Comparison of ENCODE assay signal across 24 cellular contexts in genomic region chr1:179872558-179872957, GRCh38. TPM values are rescaled to one million over a fixed set of nuclear protein-coding genes. Genes with fewer than 3 reads are reported as not detected.
DNase-seq lines count a peak whose midpoint lies in the region; ATAC-seq, FAIRE-seq and TF ChIP-seq lines count a peak whose summit lies in the region.
"Had no signal": no experiment of that assay in that cellular context is flagged by ENCODE, and none has a peak within 500 bp of the region (broad histone marks: within the 10 kb centered on the region; RNA-seq: fewer than 3 reads in every experiment).

No MANE protein-coding gene starts in this region.

- H3K9me1 ChIP-seq in K562 (ENCODE audit: control insufficient read depth, insufficient read depth, low read length), result no peaks in the 10 kb centered on the region

- H3K4me1 ChIP-seq in K562 (replicated peaks in 1 of 2; ENCODE audit: control insufficient read depth in 2 of 2, insufficient read depth in 2 of 2, low read length in 2 of 2) (peaks cover 6 to 8% of the 10 kb centered on the region in 2 experiments; a peak in 3 of 5 replicates), neutrophil (ENCODE audit: control insufficient read depth in 1 of 2, insufficient read depth in 1 of 2, low read depth in 1 of 2, low read length in 1 of 2) (peaks cover 23 to 32% of the 10 kb centered on the region in 2 experiments), aorta (ENCODE audit: control insufficient read depth in 1 of 2, insufficient read depth in 2 of 2, low read length in 2 of 2) (no peaks in the 10 kb centered on the region), PC-3 (ENCODE audit: insufficient read depth, low read length) (peaks cover 16% of the 10 kb centered on the region)

- H3K4me2 ChIP-seq in K562 (ENCODE audit: insufficient read depth, low read length) (no peak overlapping the region), PC-3 (ENCODE audit: low read length) (no peak overlapping the region)
- H3K4me2 ChIP-seq: SK-N-SH had no signal

- 89% methylated on average over 5 of the region's 5 CpGs for WGBS in K562 (ENCODE audit: insufficient coverage, low coverage, missing lambda C conversion rate)
- 6 to 30% methylated on average over 5 of the region's 5 CpGs for WGBS in aorta, 2 donors

- CTCF ChIA-PET in K562 (lab: Yijun Ruan, JAX; ENCODE audit: low intra/inter-chr PET ratio) (no interaction called here), PC-3 (lab: Charles Lee) (no interaction called here)

- POLR2A ChIA-PET in K562 (lab: Yijun Ruan, JAX), result no interaction called here
- POLR2A ChIA-PET in PC-3 (lab: Charles Lee; ENCODE audit: unreplicated experiment), result no interaction called here

- TF ChIP-seq RAD21 in K562 (CRISPR knock-in tag; conservative IDR thresholded peaks at IDR 0.05 in 1 of 2, IDR thresholded peaks at IDR 0.05 in 1 of 2), result no peak

- H4K20me1 ChIP-seq in K562 (replicated peaks; ENCODE audit: control insufficient read depth, insufficient read depth, low read length) (no peaks in the 10 kb centered on the region), PC-3 (ENCODE audit: low read length) (peaks cover 20% of the 10 kb centered on the region)

- in situ Hi-C loops in K562 (cut with MboI), result loop anchor here (5.0 kb wide), 1 partner anchor 300 kb away; no protein-coding TSS in a partner anchor

- H3K9me3 ChIP-seq in K562 (replicated peaks; ENCODE audit: control insufficient read depth, insufficient read depth, low read depth, low read length), result no peaks in the 10 kb centered on the region
- H3K9me3 ChIP-seq in neutrophil, result no peaks in the 10 kb centered on the region
- H3K9me3 ChIP-seq in aorta (ENCODE audit: control insufficient read depth, low read length), result no peaks in the 10 kb centered on the region
- H3K9me3 ChIP-seq in PC-3 (ENCODE audit: low read length), result no peaks in the 10 kb centered on the region
- H3K9me3 ChIP-seq: SK-N-SH had no signal

- H3K9me2 ChIP-seq in PC-3 (replicated peaks; ENCODE audit: low read length), result no peaks in the 10 kb centered on the region
- H3K9me2 ChIP-seq: SK-N-SH had no signal

- H2AFZ ChIP-seq in K562 (ENCODE audit: low read depth, low read length), result no peak overlapping the region
- H2AFZ ChIP-seq in PC-3 (ENCODE audit: low read length), result no peak overlapping the region

- intact Hi-C loops in K562 (cut with micrococcal nuclease) (no loop called here), aorta (cut with DNase I) (no loop called here), PC-3 (cut with micrococcal nuclease) (no loop called here)

- H3F3A ChIP-seq in PC-3 (ENCODE audit: low read length, unreplicated experiment), result no peaks in the 10 kb centered on the region

- H3K9ac ChIP-seq in K562 (ENCODE audit: insufficient read depth in 1 of 2, low read depth in 2 of 2, low read length in 2 of 2) (no peak overlapping the region), PC-3 (ENCODE audit: low read length) (no peak overlapping the region)
- H3K9ac ChIP-seq: SK-N-SH had no signal

- BruUV-seq in K562 (replicated peaks; lab: Mats Ljungman, UMichigan) (no TSS peak), PC-3 (replicated peaks; lab: Mats Ljungman, UMichigan) (no TSS peak)

- H3K27me3 ChIP-seq in K562 (ENCODE audit: control insufficient read depth in 2 of 2, insufficient read depth in 2 of 2, low read length in 2 of 2), result no peaks in the 10 kb centered on the region
- H3K27me3 ChIP-seq in neutrophil, result no peaks in the 10 kb centered on the region
- no peaks in the 10 kb centered on the region for H3K27me3 ChIP-seq in aorta (ENCODE audit: control insufficient read depth in 1 of 2, insufficient read depth in 2 of 2, low read length in 1 of 2)
- H3K27me3 ChIP-seq in PC-3 (ENCODE audit: low read length), result no peaks in the 10 kb centered on the region

- H3K27ac ChIP-seq in K562 (ENCODE audit: extremely low read depth, low read depth, low read length) (no peak overlapping the region), neutrophil (peak overlapping the region; percentile 10), aorta (ENCODE audit: low read depth in 1 of 2, low read length in 2 of 2) (peak overlapping the region in 1 of 2 donors; percentile 43), PC-3 (ENCODE audit: low read length) (no peak overlapping the region)
- H3K27ac ChIP-seq: skin epidermis had no signal

- FAIRE-seq in K562 (lab: Jason Lieb, UNC), result no peak
- FAIRE-seq in GM19239 (lab: Jason Lieb, UNC), result no peak

- H3K79me2 ChIP-seq in K562 (ENCODE audit: control insufficient read depth, insufficient read depth, low read length) (peaks cover 92% of the 10 kb centered on the region), PC-3 (ENCODE audit: low read length) (peaks cover 79% of the 10 kb centered on the region)

- DNase-seq in NAMALWA (ENCODE audit: low spot score) (peak; percentile 37), K562 (ENCODE audit: extremely low read depth in 1 of 4, low spot score in 3 of 4) (no peak), aorta (no peak), PC-3 (no peak), GM19239 (ENCODE audit: insufficient read length, low spot score) (no peak)
- DNase-seq: activated CD4-positive, CD25-positive, alpha-beta regulatory T cell treated with anti-CD3 and anti-CD28 coated beads, Interleukin-2, amount 50 U/mL, for 72 hours; activated CD8-positive, alpha-beta T cell treated with anti-CD3 and anti-CD28 coated beads, Interleukin-2, amount 10 ng/mL, durations not matched to agents 7 days and 5 days; activated T-cell treated with anti-CD3 and anti-CD28 coated beads, Interleukin-2, amount 50 U/mL, for 1 hour; amygdala; central memory CD4-positive, alpha-beta T cell; head of caudate nucleus; HFFc6; Kasumi-1; left colon; NCI-H1417; NCI-H2107; NCI-H510A treated with DMSO at 0.1 percent for 48 hours; SK-N-SH; stimulated activated CD4-positive, alpha-beta T cell treated with anti-CD3 and anti-CD28 coated beads, Interleukin-1b, Interleukin-23, amount 100 ng/mL, for 48 hours; T1000 had no signal

- no peak for TF ChIP-seq POLR2A in K562 (conservative IDR thresholded peaks at IDR 0.05)

- H3K36me3 ChIP-seq in K562 (ENCODE audit: control insufficient read depth, insufficient read depth, low read length), result peaks cover 80% of the 10 kb centered on the region
- H3K36me3 ChIP-seq in neutrophil, result peaks cover 19% of the 10 kb centered on the region
- peaks cover 0 to 3% of the 10 kb centered on the region in 2 donors for H3K36me3 ChIP-seq in aorta (ENCODE audit: control insufficient read depth in 1 of 2, insufficient read depth in 2 of 2, low read length in 1 of 2)
- H3K36me3 ChIP-seq in PC-3 (ENCODE audit: low read depth, low read length), result peaks cover 20% of the 10 kb centered on the region; the same call in 1 of the 2 replicates

- TF ChIP-seq EP300 in K562 (IDR thresholded peaks at IDR 0.05; ENCODE audit: low read length), result no peak

- ATAC-seq in GM18868 (IDR thresholded peaks at IDR 0.05; ENCODE audit: unreplicated experiment) (peak; percentile 47), K562 (no peak), aorta (ENCODE audit: low FRiP score) (no peak), PC-3 (no peak)
- ATAC-seq: activated CD8-positive, alpha-beta T cell treated with anti-CD3 and anti-CD28 coated beads, Interleukin-2, amount 10 ng/mL, durations not matched to agents 7 days and 5 days; left colon; stimulated activated effector memory CD8-positive, alpha-beta T cell treated with anti-CD3 and anti-CD28 coated beads, Interleukin-12 subunit alpha, Interleukin-12 subunit beta, amount 100 ng/mL, for 72 hours had no signal

- H3K4me3 ChIP-seq in K562 (no peak overlapping the region), neutrophil (ENCODE audit: low read depth in 1 of 2, low read length in 1 of 2) (no peak overlapping the region), aorta (ENCODE audit: low read length in 2 of 2) (no peak overlapping the region), PC-3 (ENCODE audit: low read length) (no peak overlapping the region)
- H3K4me3 ChIP-seq: skin epidermis had no signal

- TF ChIP-seq CTCF in K562 (IDR thresholded peaks at IDR 0.05 in 2 of 3, conservative IDR thresholded peaks at IDR 0.05 in 1 of 3; ENCODE audit: insufficient read depth in 2 of 3, low read depth in 1 of 3, low read length in 3 of 3) (no peak), neutrophil (IDR thresholded peaks at IDR 0.05) (no peak), PC-3 (conservative IDR thresholded peaks at IDR 0.05; ENCODE audit: low read depth, low read length) (no peak)

RNA-seq across cellular contexts. Expression of gene TOR1AIP2, which starts 5.0 kb away (rescaled TPM):
- total RNA-seq in K562 (2011; cell fraction: chromatin; rRNA removed; ENCODE audit: low replicate concordance), result 74.7 and 186 TPM in 2 replicates
- total RNA-seq in K562 (2011; cell fraction: nucleolus; rRNA removed), result 41.0 and 51.3 TPM in 2 replicates
- total RNA-seq in K562 (2011; cell fraction: nucleoplasm; rRNA removed), result 111 and 217 TPM in 2 replicates
- total RNA-seq in K562 (2014; rRNA removed) (38.3 and 63.2 TPM in 2 replicates), K562 (2014; rRNA removed; fragmentation: Illumina TruSeq; extraction: Trizol) (122 and 133 TPM in 2 replicates), K562 (2015; rRNA removed; fragmentation: Illumina TruSeq; extraction: Trizol) (91.2 and 103 TPM in 2 replicates), K562 (2021) (105 and 107 TPM in 2 replicates), aorta (10 to 100 TPM; 62.7 to 64.7 TPM), PC-3 (2014; rRNA removed) (28.9 and 29.6 TPM in 2 replicates)
- polyA plus RNA-seq in K562 (2011; rRNA removed) (49.0 and 72.5 TPM in 2 replicates), K562 (2014; fragmentation: Illumina TruSeq; extraction: Trizol) (39.6 and 41.1 TPM in 2 replicates), K562 (2014; fragmentation: Nextera tagmentation; extraction: Ambion mirVana) (10 to 100 TPM; 16.7 to 31.7 TPM), K562 (2014; rRNA removed) (41.4 and 41.9 TPM in 2 replicates), aorta (1 to 10 TPM; 9.4 to 9.5 TPM)
- 20.5 and 30.3 TPM in 2 replicates for polyA plus RNA-seq in K562 (2011; cell fraction: cytosol; rRNA removed)
- 18.9 and 22.1 TPM in 2 replicates for polyA plus RNA-seq in K562 (2011; cell fraction: nucleus; rRNA removed)
- 14.7 and 20.4 TPM in 2 replicates for polyA plus RNA-seq in K562 (2012)
- polyA minus RNA-seq in K562 (2011; rRNA and poly(A)+ RNA removed), result 144 and 191 TPM in 2 replicates
- polyA minus RNA-seq in K562 (2011; cell fraction: cytosol; rRNA and poly(A)+ RNA removed), result 55.8 and 79.8 TPM in 2 replicates
- 33.9 and 55.4 TPM in 2 replicates for polyA minus RNA-seq in K562 (2011; cell fraction: nucleus; rRNA and poly(A)+ RNA removed)

RNA-seq across cellular contexts. Expression of gene TOR1AIP1, which starts 9.5 kb away (rescaled TPM):
- 34.1 and 36.6 TPM in 2 replicates for total RNA-seq in K562 (2011; cell fraction: chromatin; rRNA removed; ENCODE audit: low replicate concordance)
- 20.5 and 27.2 TPM in 2 replicates for total RNA-seq in K562 (2011; cell fraction: nucleolus; rRNA removed)
- total RNA-seq in K562 (2011; cell fraction: nucleoplasm; rRNA removed), result 29.0 and 38.0 TPM in 2 replicates
- total RNA-seq in K562 (2014; rRNA removed) (21.0 and 29.1 TPM in 2 replicates), K562 (2014; rRNA removed; fragmentation: Illumina TruSeq; extraction: Trizol) (35.5 and 40.4 TPM in 2 replicates), K562 (2015; rRNA removed; fragmentation: Illumina TruSeq; extraction: Trizol) (34.4 and 38.1 TPM in 2 replicates), K562 (2021) (21.7 and 28.0 TPM in 2 replicates), aorta (10 to 100 TPM; 68.3 to 68.4 TPM), PC-3 (2014; rRNA removed) (14.8 and 21.3 TPM in 2 replicates)
- polyA plus RNA-seq in K562 (2011; rRNA removed) (30.6 and 36.2 TPM in 2 replicates), K562 (2014; fragmentation: Illumina TruSeq; extraction: Trizol) (39.3 and 46.9 TPM in 2 replicates), K562 (2014; fragmentation: Nextera tagmentation; extraction: Ambion mirVana) (10 to 100 TPM; 27.1 to 38.0 TPM), K562 (2014; rRNA removed) (18.1 and 21.7 TPM in 2 replicates), aorta (10 to 100 TPM; 48.0 to 53.6 TPM)
- polyA plus RNA-seq in K562 (2011; cell fraction: cytosol; rRNA removed), result 10.8 and 14.3 TPM in 2 replicates
- 8.2 and 12.3 TPM in 2 replicates for polyA plus RNA-seq in K562 (2011; cell fraction: nucleus; rRNA removed)
- 22.9 and 25.6 TPM in 2 replicates for polyA plus RNA-seq in K562 (2012)
- 41.7 and 51.5 TPM in 2 replicates for polyA minus RNA-seq in K562 (2011; rRNA and poly(A)+ RNA removed)
- 10.0 and 21.2 TPM in 2 replicates for polyA minus RNA-seq in K562 (2011; cell fraction: cytosol; rRNA and poly(A)+ RNA removed)
- 15.8 and 21.8 TPM in 2 replicates for polyA minus RNA-seq in K562 (2011; cell fraction: nucleus; rRNA and poly(A)+ RNA removed)
